In genomic region chr7:130938661-130939060, GRCh38 we compare ENCODE assay signal across 13 cellular contexts.
DNase-seq lines count a peak whose midpoint lies in the region; TF ChIP-seq lines count a peak whose summit lies in the region.
"Had no signal": no experiment of that assay in that cellular context is flagged by ENCODE, and none has a peak within 500 bp of the region (broad histone marks: within the 10 kb centered on the region; RNA-seq: fewer than 3 reads in every experiment).

No MANE protein-coding gene starts in this region.

- H3K4me3 ChIP-seq in tibial nerve, result peak overlapping the region in 2 of 4 donors; percentile 17 to 49
- H3K4me3 ChIP-seq: testis had no signal

- no peak for DNase-seq in activated naive CD4-positive, alpha-beta T cell treated with anti-CD3 and anti-CD28 coated beads, Interleukin-2, amount 10 ng/mL, durations not matched to agents 7 days and 5 days
- DNase-seq in activated naive CD4-positive, alpha-beta T cell treated with anti-CD3 and anti-CD28 coated beads, Interleukin-2, amount 50 U/mL, for 16 hours, result no peak
- no peak for DNase-seq in activated CD4-positive, alpha-beta memory T cell treated with anti-CD3 and anti-CD28 coated beads for 36 hours
- DNase-seq in immature natural killer cell (peak; percentile 42 to 73 (median 46)), tibial nerve (ENCODE audit: low spot score in 2 of 2) (no peak), H4 (ENCODE audit: low spot score) (no peak), cerebellar nuclear complex (lab: John Stamatoyannopoulos, UW) (no peak), COLO829 (ENCODE audit: low spot score) (no peak)
- DNase-seq: BE2C; NCI-H524 treated with DMSO at 0.1 percent for 48 hours; stimulated activated CD4-positive, alpha-beta T cell treated with anti-CD3 and anti-CD28 coated beads, Interleukin-1b, Interleukin-23, amount 100 ng/mL, for 48 hours; testis had no signal

- no peak overlapping the region for H3K4me3 Mint-ChIP-seq in activated naive CD4-positive, alpha-beta T cell treated with anti-CD3 and anti-CD28 coated beads, Interleukin-2, amount 10 ng/mL, durations not matched to agents 7 days and 5 days
- H3K4me3 Mint-ChIP-seq in activated CD4-positive, alpha-beta memory T cell treated with anti-CD3 and anti-CD28 coated beads for 36 hours, result peak overlapping the region; percentile 58
- H3K4me3 Mint-ChIP-seq in immature natural killer cell, result peak overlapping the region in 4 of 5 donors; percentile 6 to 60 (median 51)

- H3K4me1 ChIP-seq in tibial nerve, result peaks cover 0 to 74% (median 20%) of the 10 kb centered on the region in 4 donors

- POLR2A ChIA-PET in activated CD4-positive, alpha-beta memory T cell treated with anti-CD3 and anti-CD28 coated beads for 36 hours (lab: Charles Lee), result interaction anchor here (1.0 to 7.9 kb wide), 8 partner anchors 9 to 168 kb away, joined by 3 to 200 read pairs (median 5); no protein-coding TSS in a partner anchor

- peak overlapping the region; percentile 85 for H3K27ac Mint-ChIP-seq in activated naive CD4-positive, alpha-beta T cell treated with anti-CD3 and anti-CD28 coated beads, Interleukin-2, amount 10 ng/mL, durations not matched to agents 7 days and 5 days
- H3K27ac Mint-ChIP-seq in activated CD4-positive, alpha-beta memory T cell treated with anti-CD3 and anti-CD28 coated beads for 36 hours, result peak overlapping the region; percentile 87
- H3K27ac Mint-ChIP-seq in immature natural killer cell, result peak overlapping the region; percentile 57 to 88 (median 86)

- no peaks in the 10 kb centered on the region for H3K27me3 Mint-ChIP-seq in activated naive CD4-positive, alpha-beta T cell treated with anti-CD3 and anti-CD28 coated beads, Interleukin-2, amount 10 ng/mL, durations not matched to agents 7 days and 5 days
- H3K27me3 Mint-ChIP-seq in activated CD4-positive, alpha-beta memory T cell treated with anti-CD3 and anti-CD28 coated beads for 36 hours, result no peaks in the 10 kb centered on the region
- peaks cover 2 to 39% (median 18%) of the 10 kb centered on the region in 3 donors for H3K27me3 Mint-ChIP-seq in immature natural killer cell (ENCODE audit: low read depth in 3 of 3)

- WGBS in tibial nerve, 2 donors, result 49 to 58% methylated on average over 4 of the region's 4 CpGs

- CTCF ChIA-PET in activated naive CD4-positive, alpha-beta T cell treated with anti-CD3 and anti-CD28 coated beads, Interleukin-2, amount 10 ng/mL, durations not matched to agents 7 days and 5 days (lab: Charles Lee), result interaction anchor here (1.2 to 3.5 kb wide), 4 partner anchors 21 to 42 kb away, joined by 3 to 19 read pairs (median 3); no protein-coding TSS in a partner anchor
- CTCF ChIA-PET in activated CD4-positive, alpha-beta memory T cell treated with anti-CD3 and anti-CD28 coated beads for 36 hours (lab: Charles Lee), result interaction anchor here (0.9 to 2.2 kb wide), 6 partner anchors 9 to 130 kb away, joined by 3 to 10 read pairs (median 4); no protein-coding TSS in a partner anchor

- H3K9me3 ChIP-seq in tibial nerve, result no peaks in the 10 kb centered on the region
- H3K9me3 ChIP-seq: BE2C, neutrophil, testis had no signal

- H3K4me1 Mint-ChIP-seq in activated naive CD4-positive, alpha-beta T cell treated with anti-CD3 and anti-CD28 coated beads, Interleukin-2, amount 10 ng/mL, durations not matched to agents 7 days and 5 days, result peaks cover 85% of the 10 kb centered on the region
- H3K4me1 Mint-ChIP-seq in activated CD4-positive, alpha-beta memory T cell treated with anti-CD3 and anti-CD28 coated beads for 36 hours (ENCODE audit: low read depth), result peaks cover 92% of the 10 kb centered on the region
- H3K4me1 Mint-ChIP-seq in immature natural killer cell, result peaks cover 80 to 88% of the 10 kb centered on the region in 2 donors

- intact Hi-C loops in activated CD4-positive, alpha-beta memory T cell treated with anti-CD3 and anti-CD28 coated beads for 36 hours (cut with micrococcal nuclease), result loop anchor here (1.0 kb wide), 1 partner anchor 25 kb away; no protein-coding TSS in a partner anchor

- H3K9me3 Mint-ChIP-seq in activated naive CD4-positive, alpha-beta T cell treated with anti-CD3 and anti-CD28 coated beads, Interleukin-2, amount 10 ng/mL, durations not matched to agents 7 days and 5 days, result no peaks in the 10 kb centered on the region
- no peaks in the 10 kb centered on the region for H3K9me3 Mint-ChIP-seq in activated CD4-positive, alpha-beta memory T cell treated with anti-CD3 and anti-CD28 coated beads for 36 hours
- H3K9me3 Mint-ChIP-seq in immature natural killer cell, result no peaks in the 10 kb centered on the region

- no peaks in the 10 kb centered on the region for H3K27me3 ChIP-seq in tibial nerve
- H3K27me3 ChIP-seq: BE2C, neutrophil, testis had no signal

- TF ChIP-seq CTCF in tibial nerve (IDR thresholded peaks at IDR 0.05), result no peak

- H3K36me3 Mint-ChIP-seq in activated naive CD4-positive, alpha-beta T cell treated with anti-CD3 and anti-CD28 coated beads, Interleukin-2, amount 10 ng/mL, durations not matched to agents 7 days and 5 days, result peaks cover 76% of the 10 kb centered on the region
- peaks cover 84% of the 10 kb centered on the region for H3K36me3 Mint-ChIP-seq in activated CD4-positive, alpha-beta memory T cell treated with anti-CD3 and anti-CD28 coated beads for 36 hours
- H3K36me3 Mint-ChIP-seq in immature natural killer cell, result peaks cover 0 to 10% (median 7%) of the 10 kb centered on the region in 3 donors

- TF ChIP-seq EP300 in tibial nerve (IDR thresholded peaks at IDR 0.05), result no peak

- no peak for TF ChIP-seq POLR2A in tibial nerve (IDR thresholded peaks at IDR 0.05)

- peak overlapping the region in 3 of 4 donors; percentile 52 to 92 (median 90) for H3K27ac ChIP-seq in tibial nerve

- peaks cover 0 to 17% (median 0%) of the 10 kb centered on the region in 3 donors for H3K36me3 ChIP-seq in tibial nerve
- H3K36me3 ChIP-seq: BE2C had no signal

Comparison
In these comparisons a context has a peak if more than half of its experiments do, and no peak if none do; other contexts are left out.
1. DNase-seq: peak in immature natural killer cell (3 of 3); none in activated naive CD4-positive, alpha-beta T cell treated with anti-CD3 and anti-CD28 coated beads, Interleukin-2, amount 10 ng/mL, durations not matched to agents 7 days and 5 days (single experiment), activated naive CD4-positive, alpha-beta T cell treated with anti-CD3 and anti-CD28 coated beads, Interleukin-2, amount 50 U/mL, for 16 hours (single experiment), activated CD4-positive, alpha-beta memory T cell treated with anti-CD3 and anti-CD28 coated beads for 36 hours (single experiment), tibial nerve (0 of 2), H4 (single experiment), cerebellar nuclear complex (0 of 2) and COLO829 (single experiment).
2. Peak in every context shown above with its lines, with median percentiles within 50 percentile points of each other: H3K27ac Mint-ChIP-seq.